1 cellular context compared by ENCODE assay signal in the genomic region with DNA sequence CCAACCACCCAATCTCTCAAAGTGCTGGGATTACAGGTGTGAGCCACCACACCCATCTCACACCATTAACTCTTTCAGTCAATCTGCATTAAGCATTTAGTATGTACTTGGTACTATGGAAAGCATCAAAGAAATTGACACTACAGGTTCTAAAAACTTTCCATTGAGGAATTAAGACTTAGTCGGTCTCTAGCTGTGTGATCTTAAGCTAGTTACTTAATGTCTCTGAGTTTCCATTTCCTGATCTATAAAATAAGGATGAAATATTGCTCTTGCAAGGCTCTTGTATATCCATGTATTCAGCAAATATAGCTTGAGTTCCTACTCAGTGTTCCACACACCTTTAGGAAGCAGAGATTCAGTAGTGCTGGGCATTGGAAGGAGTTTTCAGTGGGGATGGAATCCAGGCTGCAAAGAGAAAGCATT.
TF ChIP-seq lines count a peak whose summit lies in the region.

No MANE protein-coding gene starts in this region.

TF ChIP-seq in IMR-90, 13 proteins besides CTCF, POLR2A, EP300 and RAD21:
- TF ChIP-seq MAFK (IDR thresholded peaks at IDR 0.05; ENCODE audit: low read depth, low read length) (no peak), CHD1 (IDR thresholded peaks at IDR 0.05; ENCODE audit: low read depth, low read length) (no peak), RCOR1 (IDR thresholded peaks at IDR 0.05; ENCODE audit: insufficient replicate concordance, low read length) (no peak), NFE2L2 (IDR thresholded peaks at IDR 0.05; ENCODE audit: low read depth, low read length) (no peak), USF2 (IDR thresholded peaks at IDR 0.05; ENCODE audit: low read depth, low read length) (no peak), CEBPB (IDR thresholded peaks at IDR 0.05; ENCODE audit: low read depth, low read length) (no peak), MXI1 (IDR thresholded peaks at IDR 0.05; ENCODE audit: borderline replicate concordance, low read depth, low read length) (no peak), MAZ (IDR thresholded peaks at IDR 0.05; ENCODE audit: borderline replicate concordance, low read depth, low read length) (no peak), RFX5 (IDR thresholded peaks at IDR 0.05; ENCODE audit: low read depth, low read length) (no peak), SMC3 (IDR thresholded peaks at IDR 0.05; ENCODE audit: low read depth, low read length) (no peak), BHLHE40 (IDR thresholded peaks at IDR 0.05; ENCODE audit: low read depth, low read length) (no peak), FOS (IDR thresholded peaks at IDR 0.05; ENCODE audit: low read depth, low read length) (no peak)
- TF ChIP-seq, protein P1, sequence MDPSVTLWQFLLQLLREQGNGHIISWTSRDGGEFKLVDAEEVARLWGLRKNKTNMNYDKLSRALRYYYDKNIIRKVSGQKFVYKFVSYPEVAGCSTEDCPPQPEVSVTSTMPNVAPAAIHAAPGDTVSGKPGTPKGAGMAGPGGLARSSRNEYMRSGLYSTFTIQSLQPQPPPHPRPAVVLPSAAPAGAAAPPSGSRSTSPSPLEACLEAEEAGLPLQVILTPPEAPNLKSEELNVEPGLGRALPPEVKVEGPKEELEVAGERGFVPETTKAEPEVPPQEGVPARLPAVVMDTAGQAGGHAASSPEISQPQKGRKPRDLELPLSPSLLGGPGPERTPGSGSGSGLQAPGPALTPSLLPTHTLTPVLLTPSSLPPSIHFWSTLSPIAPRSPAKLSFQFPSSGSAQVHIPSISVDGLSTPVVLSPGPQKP (IDR thresholded peaks at IDR 0.05; ENCODE audit: borderline replicate concordance, low read depth, low read length), result no peak
